In genomic region chr6:32609731-32610640, GRCh38 we compare ENCODE assay signal across 1 cellular context.
TF ChIP-seq lines count a peak whose summit lies in the region.

No MANE protein-coding gene starts in this region.

TF ChIP-seq in GM12878, 131 proteins besides CTCF, POLR2A, EP300 and RAD21 (continued from another document):
- TF ChIP-seq SMAD5 (IDR thresholded peaks at IDR 0.05; ENCODE audit: low read depth) (peak; percentile 65; the same call in 1 of the 2 replicates), FOS (IDR thresholded peaks at IDR 0.05; ENCODE audit: borderline replicate concordance, extremely low read depth, insufficient read length) (no peak), FOXM1 (IDR thresholded peaks at IDR 0.05; ENCODE audit: low read depth, low read length) (peak; percentile 40; the same call in 1 of the 2 replicates), IKZF1 (conservative IDR thresholded peaks at IDR 0.05) (peak; percentile 89), TAF1 (IDR thresholded peaks at IDR 0.05; ENCODE audit: borderline replicate concordance, low read depth, low read length) (peak; percentile 74; the same call in 1 of the 2 replicates), SPI1 (IDR thresholded peaks at IDR 0.05; ENCODE audit: borderline replicate concordance, insufficient read depth, low read depth, low read length) (peak; percentile 44; the same call in 1 of the 2 replicates), ETV6 (conservative IDR thresholded peaks at IDR 0.05 in 1 of 2, IDR thresholded peaks at IDR 0.05 in 1 of 2; ENCODE audit: borderline replicate concordance in 1 of 2, low read depth in 1 of 2) (peak in 1 of 2 experiments; percentile 24; a peak in 1 of 4 replicates)
TF ChIP-seq in GM12878: peak in this region for 42.
